In genomic region chr15:37891754-37892368, GRCh38 we compare ENCODE assay signal across 9 cellular contexts. TPM values are rescaled to one million over a fixed set of nuclear protein-coding genes. Genes with fewer than 3 reads are reported as not detected.
DNase-seq lines count a peak whose midpoint lies in the region; ATAC-seq and TF ChIP-seq lines count a peak whose summit lies in the region.
"Had no signal": no experiment of that assay in that cellular context is flagged by ENCODE, and none has a peak within 500 bp of the region (broad histone marks: within the 10 kb centered on the region; RNA-seq: fewer than 3 reads in every experiment).

No MANE protein-coding gene starts in this region.

- no peaks in the 10 kb centered on the region for H3K36me3 Mint-ChIP-seq in activated CD4-positive, alpha-beta memory T cell treated with anti-CD3 and anti-CD28 coated beads for 36 hours

- H3K4me3 ChIP-seq in breast epithelium, result no peak overlapping the region

- peaks cover 10% of the 10 kb centered on the region for H3K27me3 Mint-ChIP-seq in activated CD4-positive, alpha-beta memory T cell treated with anti-CD3 and anti-CD28 coated beads for 36 hours

- no peaks in the 10 kb centered on the region for H3K36me3 ChIP-seq in breast epithelium

- TF ChIP-seq POLR2A in breast epithelium (IDR thresholded peaks at IDR 0.05), result no peak

- H3K27ac ChIP-seq in breast epithelium, result no peak overlapping the region

- H3K4me3 Mint-ChIP-seq in activated CD4-positive, alpha-beta memory T cell treated with anti-CD3 and anti-CD28 coated beads for 36 hours, result no peak overlapping the region
- H3K4me3 Mint-ChIP-seq: T-helper 1 cell treated with Interleukin-12 subunit alpha and Interleukin-12 subunit beta and Interleukin-4 antibody, amounts not matched to agents 30 μg/mL and 1 μg/mL, for 36 hours had no signal

- POLR2A ChIA-PET in activated CD4-positive, alpha-beta memory T cell treated with anti-CD3 and anti-CD28 coated beads for 36 hours (lab: Charles Lee), result no interaction called here

- H3K27me3 ChIP-seq in breast epithelium, result no peaks in the 10 kb centered on the region

- ATAC-seq in left lobe of liver (peak; percentile 85), HG03378 (IDR thresholded peaks at IDR 0.05; ENCODE audit: unreplicated experiment) (no peak), GM21526 (IDR thresholded peaks at IDR 0.05; ENCODE audit: low FRiP score, unreplicated experiment) (no peak)

- no peaks in the 10 kb centered on the region for H3K9me3 ChIP-seq in breast epithelium

- CTCF ChIA-PET in activated CD4-positive, alpha-beta memory T cell treated with anti-CD3 and anti-CD28 coated beads for 36 hours (lab: Charles Lee), result interaction anchor here (0.6 to 2.4 kb wide), 3 partner anchors 11 to 127 kb away, joined by 3 to 10 read pairs (median 5); no protein-coding TSS in a partner anchor

- H3K27ac Mint-ChIP-seq in activated CD4-positive, alpha-beta memory T cell treated with anti-CD3 and anti-CD28 coated beads for 36 hours, result no peak overlapping the region
- H3K27ac Mint-ChIP-seq: T-helper 1 cell treated with Interleukin-12 subunit alpha and Interleukin-12 subunit beta and Interleukin-4 antibody, amounts not matched to agents 30 μg/mL and 1 μg/mL, for 36 hours had no signal

- peak; percentile 51 for DNase-seq in DMS114 treated with DMSO at 0.1 percent for 48 hours (lab: John Stamatoyannopoulos, UW; ENCODE audit: unreplicated experiment)
- DNase-seq in H4 (ENCODE audit: low spot score), result peak; percentile 70
- peak; percentile 8 for DNase-seq in NCI-H526 treated with DMSO at 0.1 percent for 48 hours (lab: John Stamatoyannopoulos, UW)
- DNase-seq in breast epithelium (ENCODE audit: low spot score in 2 of 2), result no peak
- no peak for DNase-seq in left lobe of liver (ENCODE audit: low spot score)
- DNase-seq in activated CD4-positive, alpha-beta memory T cell treated with anti-CD3 and anti-CD28 coated beads for 36 hours, result no peak

- no peaks in the 10 kb centered on the region for H3K4me1 ChIP-seq in breast epithelium

- H3K9me3 Mint-ChIP-seq in activated CD4-positive, alpha-beta memory T cell treated with anti-CD3 and anti-CD28 coated beads for 36 hours, result no peaks in the 10 kb centered on the region
- H3K9me3 Mint-ChIP-seq: T-helper 1 cell treated with Interleukin-12 subunit alpha and Interleukin-12 subunit beta and Interleukin-4 antibody, amounts not matched to agents 30 μg/mL and 1 μg/mL, for 36 hours had no signal

- no peaks in the 10 kb centered on the region for H3K4me1 Mint-ChIP-seq in activated CD4-positive, alpha-beta memory T cell treated with anti-CD3 and anti-CD28 coated beads for 36 hours (ENCODE audit: low read depth)

- intact Hi-C loops in breast epithelium (cut with DNase I; ENCODE audit: low total_unique reads), result loop anchor here (10.0 kb wide), 1 partner anchor 1007 kb away; no protein-coding TSS in a partner anchor
- intact Hi-C loops in activated CD4-positive, alpha-beta memory T cell treated with anti-CD3 and anti-CD28 coated beads for 36 hours (cut with micrococcal nuclease), result loop anchor here (5.0 kb wide), 1 partner anchor 1010 kb away; no protein-coding TSS in a partner anchor

- peak in 2 of 3 donors; percentile 45 to 69 for TF ChIP-seq CTCF in breast epithelium (IDR thresholded peaks at IDR 0.05)

RNA-seq across cellular contexts. Expression of gene TMCO5A, which starts 42.6 kb away (rescaled TPM):
- total RNA-seq in H4 (2014; rRNA removed; shearing (Covaris generic)), result 0.10 TPM in 1 of 2 replicates, not detected in the other
- total RNA-seq in breast epithelium (not detected), left lobe of liver (not detected)
- total RNA-seq in activated CD4-positive, alpha-beta memory T cell treated with anti-CD3 and anti-CD28 coated beads for 36 hours, result not detected

Comparison
In these comparisons a context has a peak if more than half of its experiments do, and no peak if none do; other contexts are left out.
1. DNase-seq: peak in DMS114 treated with DMSO at 0.1 percent for 48 hours (single experiment), H4 (single experiment) and NCI-H526 treated with DMSO at 0.1 percent for 48 hours (single experiment); none in breast epithelium (0 of 2), left lobe of liver (single experiment) and activated CD4-positive, alpha-beta memory T cell treated with anti-CD3 and anti-CD28 coated beads for 36 hours (single experiment).